Comparison of ENCODE assay signal across 14 cellular contexts in the genomic region with DNA sequence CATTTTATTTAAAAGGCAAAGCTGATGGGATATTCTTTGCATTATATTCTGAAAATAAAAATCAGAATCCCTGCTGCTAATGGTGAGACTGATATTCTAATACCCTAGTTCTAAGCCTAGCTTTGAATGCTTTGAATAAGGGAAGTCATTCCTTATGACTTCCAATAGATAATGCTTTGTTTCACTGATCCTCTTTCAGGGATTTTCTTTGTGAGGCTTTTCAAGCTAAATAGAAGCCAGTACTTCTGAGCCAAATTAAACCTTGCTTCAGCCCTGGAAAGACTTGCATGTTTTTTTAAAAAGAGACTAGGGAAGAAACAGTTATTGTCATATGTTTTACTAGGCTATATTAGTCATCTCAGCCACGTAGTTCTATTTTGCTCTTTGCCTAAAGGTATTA.
"Had no signal": no experiment of that assay in that cellular context is flagged by ENCODE, and none has a peak within 500 bp of the region (broad histone marks: within the 10 kb centered on the region; RNA-seq: fewer than 3 reads in every experiment).

No MANE protein-coding gene starts in this region.

- H3K9me3 ChIP-seq: tibial nerve, uterus had no signal

- H3K4me3 Mint-ChIP-seq: activated CD4-positive, alpha-beta memory T cell treated with anti-CD3 and anti-CD28 coated beads, Interleukin-2, amount 10 ng/mL, durations not matched to agents 7 days and 5 days; activated naive CD4-positive, alpha-beta T cell treated with anti-CD3 and anti-CD28 coated beads, Interleukin-2, amount 10 ng/mL, durations not matched to agents 7 days and 5 days; activated T-cell treated with anti-CD3 and anti-CD28 coated beads, Interleukin-2, amount 50 U/mL, for 24 hours; nephron; stimulated activated memory B cell treated with anti-CD40 and anti-IgM and Interleukin-4, amounts not matched to agents 10 μg/mL and 1 μg/mL and 100 μg/mL, for 72 hours had no signal

- H3K36me3 Mint-ChIP-seq: activated naive CD4-positive, alpha-beta T cell treated with anti-CD3 and anti-CD28 coated beads, Interleukin-2, amount 10 ng/mL, durations not matched to agents 7 days and 5 days had no signal

- H3K36me3 ChIP-seq: tibial nerve, uterus had no signal

- H3K9ac ChIP-seq: parathyroid adenoma had no signal

- H3K79me2 ChIP-seq: parathyroid adenoma had no signal

- H3K27ac ChIP-seq: parathyroid adenoma, tibial nerve, uterus had no signal

- H3K4me1 Mint-ChIP-seq: activated CD4-positive, alpha-beta memory T cell treated with anti-CD3 and anti-CD28 coated beads, Interleukin-2, amount 10 ng/mL, durations not matched to agents 7 days and 5 days; nephron had no signal

- DNase-seq: activated CD4-positive, alpha-beta memory T cell treated with anti-CD3 and anti-CD28 coated beads, Interleukin-2, amount 10 ng/mL, durations not matched to agents 7 days and 5 days; activated naive CD4-positive, alpha-beta T cell treated with anti-CD3 and anti-CD28 coated beads, Interleukin-2, amount 10 ng/mL, durations not matched to agents 7 days and 5 days; activated T-cell treated with anti-CD3 and anti-CD28 coated beads, Interleukin-2, amount 50 U/mL, for 24 hours; dermis blood vessel endothelial cell; hippocampal formation; kidney glomerular epithelial cell; left ventricle myocardium superior; retina; uterus had no signal

- H2AFZ ChIP-seq: parathyroid adenoma had no signal

- H3K27me3 Mint-ChIP-seq: activated CD4-positive, alpha-beta memory T cell treated with anti-CD3 and anti-CD28 coated beads, Interleukin-2, amount 10 ng/mL, durations not matched to agents 7 days and 5 days; activated naive CD4-positive, alpha-beta T cell treated with anti-CD3 and anti-CD28 coated beads, Interleukin-2, amount 10 ng/mL, durations not matched to agents 7 days and 5 days; activated T-cell treated with anti-CD3 and anti-CD28 coated beads, Interleukin-2, amount 50 U/mL, for 24 hours; stimulated activated memory B cell treated with anti-CD40 and anti-IgM and Interleukin-4, amounts not matched to agents 10 μg/mL and 1 μg/mL and 100 μg/mL, for 72 hours had no signal

- H3K4me1 ChIP-seq: parathyroid adenoma, tibial nerve, uterus had no signal

- ATAC-seq: esophagus mucosa; left ventricle myocardium superior; stimulated activated memory B cell treated with anti-CD40 and anti-IgM and Interleukin-4, amounts not matched to agents 10 μg/mL and 1 μg/mL and 100 μg/mL, for 72 hours had no signal

- H3K4me3 ChIP-seq: tibial nerve, uterus had no signal

- H3K9me3 Mint-ChIP-seq: activated CD4-positive, alpha-beta memory T cell treated with anti-CD3 and anti-CD28 coated beads, Interleukin-2, amount 10 ng/mL, durations not matched to agents 7 days and 5 days; activated naive CD4-positive, alpha-beta T cell treated with anti-CD3 and anti-CD28 coated beads, Interleukin-2, amount 10 ng/mL, durations not matched to agents 7 days and 5 days; activated T-cell treated with anti-CD3 and anti-CD28 coated beads, Interleukin-2, amount 50 U/mL, for 24 hours; nephron; stimulated activated memory B cell treated with anti-CD40 and anti-IgM and Interleukin-4, amounts not matched to agents 10 μg/mL and 1 μg/mL and 100 μg/mL, for 72 hours had no signal

- H3K27ac Mint-ChIP-seq: activated CD4-positive, alpha-beta memory T cell treated with anti-CD3 and anti-CD28 coated beads, Interleukin-2, amount 10 ng/mL, durations not matched to agents 7 days and 5 days; activated naive CD4-positive, alpha-beta T cell treated with anti-CD3 and anti-CD28 coated beads, Interleukin-2, amount 10 ng/mL, durations not matched to agents 7 days and 5 days; activated T-cell treated with anti-CD3 and anti-CD28 coated beads, Interleukin-2, amount 50 U/mL, for 24 hours; nephron; stimulated activated memory B cell treated with anti-CD40 and anti-IgM and Interleukin-4, amounts not matched to agents 10 μg/mL and 1 μg/mL and 100 μg/mL, for 72 hours had no signal

- H3K27me3 ChIP-seq: tibial nerve, uterus had no signal
